In the genomic region with DNA sequence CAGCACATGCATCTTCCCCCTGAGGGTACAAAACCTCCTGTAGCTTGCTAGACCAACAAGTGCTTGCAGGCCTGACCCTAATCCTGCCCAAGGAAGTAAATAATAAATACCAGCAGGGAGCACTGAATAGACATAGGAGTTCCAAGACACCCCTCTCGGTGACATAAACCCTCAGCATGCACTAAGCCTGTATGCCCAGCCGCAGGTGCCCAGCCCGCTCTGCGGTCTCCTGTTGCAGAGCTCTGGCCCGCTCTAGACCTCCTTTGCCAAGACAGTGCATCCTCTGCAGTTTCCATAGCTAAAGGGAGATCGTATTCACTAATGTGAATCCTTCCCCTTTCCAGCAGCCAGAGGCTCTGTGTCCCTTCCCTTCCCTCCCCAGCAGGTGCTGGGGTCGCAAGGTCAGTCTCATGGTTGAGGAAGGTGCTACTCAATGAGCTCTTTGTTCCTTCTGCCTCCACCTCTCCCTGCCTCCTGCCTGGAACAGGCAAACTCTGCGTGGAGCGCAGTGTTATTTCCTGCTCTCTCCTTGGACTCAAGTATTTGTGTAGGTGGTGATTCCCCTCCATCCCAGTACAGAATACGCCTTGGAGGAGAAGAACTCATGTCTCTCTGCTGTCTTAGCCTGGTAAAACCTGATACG, we compare ENCODE assay signal across 2 cellular contexts.
TF ChIP-seq lines count a peak whose summit lies in the region.

No MANE protein-coding gene starts in this region.

TF ChIP-seq in GM23338, 12 proteins besides CTCF, POLR2A, EP300 and RAD21:
- TF ChIP-seq, protein P1, sequence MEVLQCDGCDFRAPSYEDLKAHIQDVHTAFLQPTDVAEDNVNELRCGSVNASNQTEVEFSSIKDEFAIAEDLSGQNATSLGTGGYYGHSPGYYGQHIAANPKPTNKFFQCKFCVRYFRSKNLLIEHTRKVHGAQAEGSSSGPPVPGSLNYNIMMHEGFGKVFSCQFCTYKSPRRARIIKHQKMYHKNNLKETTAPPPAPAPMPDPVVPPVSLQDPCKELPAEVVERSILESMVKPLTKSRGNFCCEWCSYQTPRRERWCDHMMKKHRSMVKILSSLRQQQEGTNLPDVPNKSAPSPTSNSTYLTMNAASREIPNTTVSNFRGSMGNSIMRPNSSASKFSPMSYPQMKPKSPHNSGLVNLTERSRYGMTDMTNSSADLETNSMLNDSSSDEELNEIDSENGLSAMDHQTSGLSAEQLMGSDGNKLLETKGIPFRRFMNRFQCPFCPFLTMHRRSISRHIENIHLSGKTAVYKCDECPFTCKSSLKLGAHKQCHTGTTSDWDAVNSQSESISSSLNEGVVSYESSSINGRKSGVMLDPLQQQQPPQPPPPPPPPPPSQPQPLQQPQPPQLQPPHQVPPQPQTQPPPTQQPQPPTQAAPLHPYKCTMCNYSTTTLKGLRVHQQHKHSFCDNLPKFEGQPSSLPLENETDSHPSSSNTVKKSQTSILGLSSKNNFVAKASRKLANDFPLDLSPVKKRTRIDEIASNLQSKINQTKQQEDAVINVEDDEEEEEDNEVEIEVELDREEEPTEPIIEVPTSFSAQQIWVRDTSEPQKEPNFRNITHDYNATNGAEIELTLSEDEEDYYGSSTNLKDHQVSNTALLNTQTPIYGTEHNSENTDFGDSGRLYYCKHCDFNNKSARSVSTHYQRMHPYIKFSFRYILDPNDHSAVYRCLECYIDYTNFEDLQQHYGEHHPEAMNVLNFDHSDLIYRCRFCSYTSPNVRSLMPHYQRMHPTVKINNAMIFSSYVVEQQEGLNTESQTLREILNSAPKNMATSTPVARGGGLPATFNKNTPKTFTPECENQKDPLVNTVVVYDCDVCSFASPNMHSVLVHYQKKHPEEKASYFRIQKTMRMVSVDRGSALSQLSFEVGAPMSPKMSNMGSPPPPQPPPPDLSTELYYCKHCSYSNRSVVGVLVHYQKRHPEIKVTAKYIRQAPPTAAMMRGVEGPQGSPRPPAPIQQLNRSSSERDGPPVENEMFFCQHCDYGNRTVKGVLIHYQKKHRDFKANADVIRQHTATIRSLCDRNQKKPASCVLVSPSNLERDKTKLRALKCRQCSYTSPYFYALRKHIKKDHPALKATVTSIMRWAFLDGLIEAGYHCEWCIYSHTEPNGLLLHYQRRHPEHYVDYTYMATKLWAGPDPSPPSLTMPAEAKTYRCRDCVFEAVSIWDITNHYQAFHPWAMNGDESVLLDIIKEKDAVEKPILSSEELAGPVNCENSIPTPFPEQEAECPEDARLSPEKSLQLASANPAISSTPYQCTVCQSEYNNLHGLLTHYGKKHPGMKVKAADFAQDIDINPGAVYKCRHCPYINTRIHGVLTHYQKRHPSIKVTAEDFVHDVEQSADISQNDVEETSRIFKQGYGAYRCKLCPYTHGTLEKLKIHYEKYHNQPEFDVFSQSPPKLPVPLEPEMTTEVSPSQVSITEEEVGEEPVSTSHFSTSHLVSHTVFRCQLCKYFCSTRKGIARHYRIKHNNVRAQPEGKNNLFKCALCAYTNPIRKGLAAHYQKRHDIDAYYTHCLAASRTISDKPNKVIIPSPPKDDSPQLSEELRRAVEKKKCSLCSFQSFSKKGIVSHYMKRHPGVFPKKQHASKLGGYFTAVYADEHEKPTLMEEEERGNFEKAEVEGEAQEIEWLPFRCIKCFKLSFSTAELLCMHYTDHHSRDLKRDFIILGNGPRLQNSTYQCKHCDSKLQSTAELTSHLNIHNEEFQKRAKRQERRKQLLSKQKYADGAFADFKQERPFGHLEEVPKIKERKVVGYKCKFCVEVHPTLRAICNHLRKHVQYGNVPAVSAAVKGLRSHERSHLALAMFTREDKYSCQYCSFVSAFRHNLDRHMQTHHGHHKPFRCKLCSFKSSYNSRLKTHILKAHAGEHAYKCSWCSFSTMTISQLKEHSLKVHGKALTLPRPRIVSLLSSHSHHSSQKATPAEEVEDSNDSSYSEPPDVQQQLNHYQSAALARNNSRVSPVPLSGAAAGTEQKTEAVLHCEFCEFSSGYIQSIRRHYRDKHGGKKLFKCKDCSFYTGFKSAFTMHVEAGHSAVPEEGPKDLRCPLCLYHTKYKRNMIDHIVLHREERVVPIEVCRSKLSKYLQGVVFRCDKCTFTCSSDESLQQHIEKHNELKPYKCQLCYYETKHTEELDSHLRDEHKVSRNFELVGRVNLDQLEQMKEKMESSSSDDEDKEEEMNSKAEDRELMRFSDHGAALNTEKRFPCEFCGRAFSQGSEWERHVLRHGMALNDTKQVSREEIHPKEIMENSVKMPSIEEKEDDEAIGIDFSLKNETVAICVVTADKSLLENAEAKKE (CRISPR knock-in tag; IDR thresholded peaks at IDR 0.05) = no peak
- TF ChIP-seq ZNF114 (CRISPR knock-in tag; IDR thresholded peaks at IDR 0.05) (no peak), ZNF331 (CRISPR knock-in tag; IDR thresholded peaks at IDR 0.05; ENCODE audit: low read depth) (no peak), CREB1 (CRISPR knock-in tag; IDR thresholded peaks at IDR 0.05; ENCODE audit: low read depth) (no peak)
TF ChIP-seq in GM23338: peak in this region for 0.

TF ChIP-seq in HepG2, 621 proteins besides CTCF, POLR2A, EP300 and RAD21:
- TF ChIP-seq ZNF781 (CRISPR knock-in tag; IDR thresholded peaks at IDR 0.05; ENCODE audit: borderline replicate concordance, not compliant biosample characterization) (no peak), CEBPG (CRISPR knock-in tag; IDR thresholded peaks at IDR 0.05) (no peak), ZNF577 (CRISPR knock-in tag; IDR thresholded peaks at IDR 0.05; ENCODE audit: borderline replicate concordance, low read depth) (no peak), ZBTB42 (CRISPR knock-in tag; IDR thresholded peaks at IDR 0.05) (no peak), ZNF264 (CRISPR knock-in tag; IDR thresholded peaks at IDR 0.05) (no peak), MXD4 (CRISPR knock-in tag; IDR thresholded peaks at IDR 0.05) (no peak), ZNF615 (CRISPR knock-in tag; IDR thresholded peaks at IDR 0.05; ENCODE audit: borderline replicate concordance) (no peak), NR2F1 (CRISPR knock-in tag; IDR thresholded peaks at IDR 0.05) (peak in 1 of 2 experiments; percentile 65; a peak in 2 of 4 replicates), ZIK1 (CRISPR knock-in tag; IDR thresholded peaks at IDR 0.05; ENCODE audit: borderline replicate concordance, low read depth) (no peak), XRCC5 (optimal IDR thresholded peaks at IDR 0.05; ENCODE audit: low read length) (peak; percentile 41), TCF12 (IDR thresholded peaks at IDR 0.05) (no peak), TCF12 (CRISPR knock-in tag; IDR thresholded peaks at IDR 0.05) (no peak), FOXK2 (IDR thresholded peaks at IDR 0.05) (no peak), CBX2 (IDR thresholded peaks at IDR 0.05; ENCODE audit: low read depth, low read length) (no peak), CBX2 (CRISPR knock-in tag; IDR thresholded peaks at IDR 0.05; ENCODE audit: low read depth) (no peak), ZNF260 (CRISPR knock-in tag; IDR thresholded peaks at IDR 0.05; ENCODE audit: borderline replicate concordance, low read depth) (no peak), ZNF616 (CRISPR knock-in tag; IDR thresholded peaks at IDR 0.05; ENCODE audit: low read depth) (no peak), NR2F6 (IDR thresholded peaks at IDR 0.05) (peak; percentile 70), NR2F6 (CRISPR knock-in tag; IDR thresholded peaks at IDR 0.05) (peak; percentile 73)
- TF ChIP-seq, protein P2, sequence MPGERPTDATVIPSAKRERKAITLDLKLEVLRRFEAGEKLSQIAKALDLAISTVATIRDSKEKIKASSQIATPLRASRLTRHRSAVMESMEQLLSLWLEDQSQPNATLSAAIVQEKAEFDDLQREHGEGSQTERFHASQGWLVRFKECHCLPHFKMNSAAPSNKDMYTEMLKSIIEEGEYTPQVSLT (CRISPR knock-in tag; IDR thresholded peaks at IDR 0.05; ENCODE audit: borderline replicate concordance, low read depth) = no peak
- TF ChIP-seq, protein P3, sequence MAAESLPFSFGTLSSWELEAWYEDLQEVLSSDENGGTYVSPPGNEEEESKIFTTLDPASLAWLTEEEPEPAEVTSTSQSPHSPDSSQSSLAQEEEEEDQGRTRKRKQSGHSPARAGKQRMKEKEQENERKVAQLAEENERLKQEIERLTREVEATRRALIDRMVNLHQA (CRISPR knock-in tag; IDR thresholded peaks at IDR 0.05) = no peak
- TF ChIP-seq, protein P4, sequence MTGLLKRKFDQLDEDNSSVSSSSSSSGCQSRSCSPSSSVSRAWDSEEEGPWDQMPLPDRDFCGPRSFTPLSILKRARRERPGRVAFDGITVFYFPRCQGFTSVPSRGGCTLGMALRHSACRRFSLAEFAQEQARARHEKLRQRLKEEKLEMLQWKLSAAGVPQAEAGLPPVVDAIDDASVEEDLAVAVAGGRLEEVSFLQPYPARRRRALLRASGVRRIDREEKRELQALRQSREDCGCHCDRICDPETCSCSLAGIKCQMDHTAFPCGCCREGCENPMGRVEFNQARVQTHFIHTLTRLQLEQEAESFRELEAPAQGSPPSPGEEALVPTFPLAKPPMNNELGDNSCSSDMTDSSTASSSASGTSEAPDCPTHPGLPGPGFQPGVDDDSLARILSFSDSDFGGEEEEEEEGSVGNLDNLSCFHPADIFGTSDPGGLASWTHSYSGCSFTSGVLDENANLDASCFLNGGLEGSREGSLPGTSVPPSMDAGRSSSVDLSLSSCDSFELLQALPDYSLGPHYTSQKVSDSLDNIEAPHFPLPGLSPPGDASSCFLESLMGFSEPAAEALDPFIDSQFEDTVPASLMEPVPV (CRISPR knock-in tag; IDR thresholded peaks at IDR 0.05) = no peak
